Comparison of ENCODE assay signal across 6 cellular contexts in the genomic region with DNA sequence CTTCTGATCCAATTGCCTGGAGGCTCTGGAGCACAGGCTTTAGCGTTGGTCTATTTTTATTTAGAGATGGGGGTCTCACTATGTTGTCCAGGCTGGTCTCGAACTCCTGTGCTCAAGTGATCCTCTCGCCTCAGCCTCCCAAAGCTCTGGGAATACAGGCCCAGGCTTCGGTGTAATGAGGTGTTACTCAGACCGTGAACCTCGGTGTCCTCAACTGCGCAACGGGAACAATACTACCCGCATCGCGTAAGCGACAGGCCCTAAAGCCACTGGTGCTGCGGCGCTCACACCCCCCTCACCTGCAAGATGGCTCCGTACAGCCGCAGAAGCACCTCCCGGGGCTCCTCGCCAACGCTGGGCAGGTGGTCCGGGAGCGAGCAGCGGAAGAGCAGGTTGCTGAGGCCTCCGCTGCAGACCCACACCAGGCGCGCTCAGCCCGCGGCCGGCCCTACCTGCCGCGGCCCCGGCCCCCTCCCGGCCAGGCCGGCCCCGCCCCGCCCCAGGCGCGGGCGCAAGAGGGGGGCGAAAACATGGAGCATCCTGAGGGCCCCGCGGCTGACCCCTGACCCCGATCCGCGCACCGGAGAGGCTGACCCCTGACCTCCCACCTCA. TPM values are rescaled to one million over a fixed set of nuclear protein-coding genes. Genes with fewer than 3 reads are reported as not detected.
DNase-seq lines count a peak whose midpoint lies in the region; ATAC-seq and TF ChIP-seq lines count a peak whose summit lies in the region.

No MANE protein-coding gene starts in this region.

- H3K4me3 Mint-ChIP-seq in naive thymus-derived CD8-positive, alpha-beta T cell = peak overlapping the region; percentile 84 to 98 (median 94)

- in situ Hi-C loops in astrocyte of the spinal cord (cut with HindIII; ENCODE audit: low sequenced_read_pairs) = no loop called here

- no peaks in the 10 kb centered on the region for H3K9me3 Mint-ChIP-seq in naive thymus-derived CD8-positive, alpha-beta T cell

- peaks cover 12 to 46% (median 37%) of the 10 kb centered on the region in 4 donors for H3K4me1 Mint-ChIP-seq in naive thymus-derived CD8-positive, alpha-beta T cell

- TF ChIP-seq CTCF in astrocyte of the spinal cord (IDR thresholded peaks at IDR 0.05; ENCODE audit: low read depth, low read length) = no peak

- POLR2A ChIA-PET in naive thymus-derived CD8-positive, alpha-beta T cell (lab: Charles Lee) = interaction anchor here (1.0 to 3.2 kb wide), 10 partner anchors 18 to 89 kb away, joined by 3 to 51 read pairs (median 12); partner anchors contain the start of genes ARSA, LMF2, NCAPH2 and SCO2

- H3K4me3 ChIP-seq in astrocyte of the spinal cord (ENCODE audit: low read depth, low read length) = peak overlapping the region; percentile 82

- peak overlapping the region; percentile 57 to 98 (median 96) for H3K27ac Mint-ChIP-seq in naive thymus-derived CD8-positive, alpha-beta T cell

- no peak for TF ChIP-seq RAD21 in Ishikawa (IDR thresholded peaks at IDR 0.05; ENCODE audit: low read depth)

- TF ChIP-seq EP300 in Ishikawa (IDR thresholded peaks at IDR 0.05; ENCODE audit: borderline replicate concordance) = no peak

- no peaks in the 10 kb centered on the region for H3K27me3 Mint-ChIP-seq in naive thymus-derived CD8-positive, alpha-beta T cell

- peaks cover 0 to 18% (median 0%) of the 10 kb centered on the region in 3 donors for H3K36me3 Mint-ChIP-seq in naive thymus-derived CD8-positive, alpha-beta T cell

- DNase-seq in EH (ENCODE audit: low read depth) (peak; percentile 24), astrocyte of the spinal cord (ENCODE audit: low read depth, low spot score) (no peak), ecto neural progenitor cell (ENCODE audit: low spot score) (no peak)
- DNase-seq in naive thymus-derived CD8-positive, alpha-beta T cell = peak in 4 of 10 donors; percentile 11 to 46 (median 26)

- ATAC-seq in naive thymus-derived CD8-positive, alpha-beta T cell = peak in 1 of 2 donors; percentile 7
- ATAC-seq in HG02981 (IDR thresholded peaks at IDR 0.05; ENCODE audit: unreplicated experiment) = no peak

TF ChIP-seq in Ishikawa, 13 proteins besides CTCF, POLR2A, EP300 and RAD21:
- TF ChIP-seq TCF12 (IDR thresholded peaks at IDR 0.05; ENCODE audit: low read depth) (0 out of 2 replicates have a peak, but pooled peaks have one; percentile 28), REST (IDR thresholded peaks at IDR 0.05; ENCODE audit: low read depth) (no peak), YY1 (IDR thresholded peaks at IDR 0.05; ENCODE audit: low read depth) (no peak), TEAD4 (IDR thresholded peaks at IDR 0.05) (no peak), TAF1 (IDR thresholded peaks at IDR 0.05; ENCODE audit: low read depth) (no peak)
- TF ChIP-seq, protein P1, sequence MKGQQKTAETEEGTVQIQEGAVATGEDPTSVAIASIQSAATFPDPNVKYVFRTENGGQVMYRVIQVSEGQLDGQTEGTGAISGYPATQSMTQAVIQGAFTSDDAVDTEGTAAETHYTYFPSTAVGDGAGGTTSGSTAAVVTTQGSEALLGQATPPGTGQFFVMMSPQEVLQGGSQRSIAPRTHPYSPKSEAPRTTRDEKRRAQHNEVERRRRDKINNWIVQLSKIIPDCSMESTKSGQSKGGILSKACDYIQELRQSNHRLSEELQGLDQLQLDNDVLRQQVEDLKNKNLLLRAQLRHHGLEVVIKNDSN (IDR thresholded peaks at IDR 0.05) = no peak

RNA-seq across cellular contexts. Expression of gene CHKB, which starts 0.6 kb away (rescaled TPM):
- 100 to 1,000 TPM; 205 to 215 TPM for total RNA-seq in naive thymus-derived CD8-positive, alpha-beta T cell
- polyA plus RNA-seq in naive thymus-derived CD8-positive, alpha-beta T cell = 10 to 100 TPM; 23.0 to 26.9 (median 25.1) TPM

RNA-seq across cellular contexts. Expression of gene CPT1B, which starts 3.8 kb away (rescaled TPM):
- 10 to 100 TPM; 94.7 to 97.5 TPM for total RNA-seq in naive thymus-derived CD8-positive, alpha-beta T cell
- polyA plus RNA-seq in naive thymus-derived CD8-positive, alpha-beta T cell = 1 to 10 TPM in 1 of 3 donors, under 1 TPM in 1, not detected in 1; 0.23 to 1.3 TPM

RNA-seq across cellular contexts. Expression of gene MAPK8IP2, which starts 18.5 kb away (rescaled TPM):
- under 1 TPM; 0.22 to 0.62 TPM for total RNA-seq in naive thymus-derived CD8-positive, alpha-beta T cell
- polyA plus RNA-seq in naive thymus-derived CD8-positive, alpha-beta T cell = not detected

RNA-seq across cellular contexts. Expression of gene SYCE3, which starts 19.3 kb away (rescaled TPM):
- total RNA-seq in naive thymus-derived CD8-positive, alpha-beta T cell = not detected
- not detected for polyA plus RNA-seq in naive thymus-derived CD8-positive, alpha-beta T cell

RNA-seq across cellular contexts. Expression of gene KLHDC7B, which starts 36.4 kb away (rescaled TPM):
- 1 to 10 TPM; 5.7 to 6.2 TPM for total RNA-seq in naive thymus-derived CD8-positive, alpha-beta T cell
- polyA plus RNA-seq in naive thymus-derived CD8-positive, alpha-beta T cell = 1 to 10 TPM; 5.3 to 7.9 (median 6.5) TPM
